18 cellular contexts compared by ENCODE assay signal in the genomic region with DNA sequence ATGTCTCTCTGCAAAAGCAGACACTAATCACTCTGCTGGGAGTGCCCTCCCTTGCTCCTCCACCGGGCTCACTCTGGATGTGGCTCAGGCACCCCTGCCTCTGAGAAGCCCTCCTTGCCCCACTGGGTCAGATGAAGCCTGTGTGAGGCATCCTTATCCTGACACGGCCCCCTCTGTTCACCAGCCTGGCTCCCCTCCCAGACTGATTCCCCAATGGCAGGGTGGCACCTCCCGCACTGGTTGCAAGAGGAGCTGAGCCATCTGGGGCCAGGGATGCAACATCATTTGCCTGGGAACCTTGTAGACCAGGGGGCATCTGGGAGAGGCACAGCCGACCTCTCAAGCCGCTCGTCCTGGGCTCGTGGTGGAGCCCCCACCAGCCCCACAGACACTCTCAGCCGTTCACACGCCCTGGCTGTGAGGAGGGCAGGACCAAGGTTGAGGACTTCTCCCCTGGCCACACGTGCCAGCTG. TPM values are rescaled to one million over a fixed set of nuclear protein-coding genes. Genes with fewer than 3 reads are reported as not detected.
A peak's percentile ranks its signal among the peaks of the same experiment; 100 is the strongest.
DNase-seq lines count a peak whose midpoint lies in the region; ATAC-seq and TF ChIP-seq lines count a peak whose summit lies in the region.
"Had no signal": no experiment of that assay in that cellular context is flagged by ENCODE, and none has a peak within 500 bp of the region (broad histone marks: within the 10 kb centered on the region; RNA-seq: fewer than 3 reads in every experiment).

No MANE protein-coding gene starts in this region.

- DNase-seq in left ventricle myocardium inferior (no peak), heart left ventricle (no peak), esophagus squamous epithelium (lab: John Stamatoyannopoulos, UW) (no peak), posterior vena cava (ENCODE audit: low spot score) (peak; percentile 69)
- no peak for DNase-seq in stimulated activated naive CD4-positive, alpha-beta T cell treated with Interleukin-2 at 50 U/mL for 16 hours (lab: John Stamatoyannopoulos, UW)
- DNase-seq in naive thymus-derived CD4-positive, alpha-beta T cell, result no peak
- DNase-seq: AML-193, DND-41, MM.1S, NCI-H1092, NCI-H2227 treated with DMSO at 0.1 percent for 48 hours, NCI-H510A treated with DMSO at 0.1 percent for 48 hours had no signal

- H3K4me3 ChIP-seq in left ventricle myocardium inferior, result no peak overlapping the region
- no peak overlapping the region for H3K4me3 ChIP-seq in heart left ventricle
- H3K4me3 ChIP-seq in esophagus squamous epithelium, result no peak overlapping the region
- H3K4me3 ChIP-seq in naive thymus-derived CD4-positive, alpha-beta T cell (ENCODE audit: low read length), result no peak overlapping the region
- H3K4me3 ChIP-seq: HAP-1, SJSA1 had no signal

- intact Hi-C loops in left ventricle myocardium inferior (cut with micrococcal nuclease), result no loop called here
- intact Hi-C loops in heart left ventricle (cut with DNase I), result no loop called here
- intact Hi-C loops in esophagus squamous epithelium (cut with DNase I), result no loop called here
- intact Hi-C loops in posterior vena cava (cut with DNase I), result no loop called here
- intact Hi-C loops in naive thymus-derived CD4-positive, alpha-beta T cell (cut with micrococcal nuclease), result no loop called here

- H3K9me3 ChIP-seq in left ventricle myocardium inferior (replicated peaks) (no peaks in the 10 kb centered on the region), heart left ventricle (no peaks in the 10 kb centered on the region), esophagus squamous epithelium (no peaks in the 10 kb centered on the region)
- no peaks in the 10 kb centered on the region for H3K9me3 ChIP-seq in naive thymus-derived CD4-positive, alpha-beta T cell (ENCODE audit: control insufficient read depth in 2 of 3, low read length in 3 of 3)
- H3K9me3 ChIP-seq: HAP-1, SJSA1 had no signal

- no peak for TF ChIP-seq POLR2A in heart left ventricle (IDR thresholded peaks at IDR 0.05)
- no peak for TF ChIP-seq POLR2A in esophagus squamous epithelium (IDR thresholded peaks at IDR 0.05)

- no peaks in the 10 kb centered on the region for H3K9me3 Mint-ChIP-seq in naive thymus-derived CD4-positive, alpha-beta T cell
- H3K9me3 Mint-ChIP-seq: CD14-positive monocyte had no signal

- ATAC-seq in heart left ventricle (no peak), GM19324 (IDR thresholded peaks at IDR 0.05; ENCODE audit: low FRiP score, unreplicated experiment) (no peak)
- ATAC-seq in naive thymus-derived CD4-positive, alpha-beta T cell, result no peak

- H3K36me3 Mint-ChIP-seq in naive thymus-derived CD4-positive, alpha-beta T cell, result no peaks in the 10 kb centered on the region
- H3K36me3 Mint-ChIP-seq: CD14-positive monocyte had no signal

- no peak overlapping the region for H3K4me3 Mint-ChIP-seq in naive thymus-derived CD4-positive, alpha-beta T cell
- H3K4me3 Mint-ChIP-seq: CD14-positive monocyte had no signal

- peaks cover 70% of the 10 kb centered on the region for H3K4me1 ChIP-seq in left ventricle myocardium inferior
- H3K4me1 ChIP-seq in heart left ventricle, result peaks cover 0 to 66% (median 12%) of the 10 kb centered on the region in 12 donors
- peaks cover 0 to 33% (median 0%) of the 10 kb centered on the region in 3 donors for H3K4me1 ChIP-seq in esophagus squamous epithelium
- H3K4me1 ChIP-seq in naive thymus-derived CD4-positive, alpha-beta T cell (ENCODE audit: control insufficient read depth in 2 of 2, insufficient read depth in 2 of 2, low read length in 2 of 2), result no peaks in the 10 kb centered on the region
- H3K4me1 ChIP-seq: SJSA1 had no signal

- 43 to 67% (median 66%) methylated on average over 3 to 10 of the region's 10 CpGs for WGBS in heart left ventricle, 4 donors
- 80% methylated on average over 7 of the region's 10 CpGs; no CpG with 5 or more reads in 1 of the 2 donors for WGBS in esophagus squamous epithelium, 2 donors

- H3K27me3 Mint-ChIP-seq in naive thymus-derived CD4-positive, alpha-beta T cell, result peaks cover 0 to 15% (median 11%) of the 10 kb centered on the region in 5 donors

- CTCF ChIA-PET in naive thymus-derived CD4-positive, alpha-beta T cell (lab: Charles Lee), result no interaction called here

- H3K27me3 ChIP-seq in left ventricle myocardium inferior (ENCODE audit: low read depth), result no peaks in the 10 kb centered on the region
- H3K27me3 ChIP-seq in heart left ventricle, result no peaks in the 10 kb centered on the region
- peaks cover 0 to 50% (median 0%) of the 10 kb centered on the region in 4 donors for H3K27me3 ChIP-seq in esophagus squamous epithelium
- no peaks in the 10 kb centered on the region for H3K27me3 ChIP-seq in naive thymus-derived CD4-positive, alpha-beta T cell (ENCODE audit: control insufficient read depth in 2 of 2, insufficient read depth in 2 of 2, low read length in 2 of 2)

- no peak for TF ChIP-seq CTCF in left ventricle myocardium inferior (IDR thresholded peaks at IDR 0.05; ENCODE audit: borderline replicate concordance)
- no peak for TF ChIP-seq CTCF in heart left ventricle (IDR thresholded peaks at IDR 0.05)
- no peak for TF ChIP-seq CTCF in esophagus squamous epithelium (IDR thresholded peaks at IDR 0.05)

- H3K4me1 Mint-ChIP-seq in naive thymus-derived CD4-positive, alpha-beta T cell, result peaks cover 0 to 5% (median 4%) of the 10 kb centered on the region in 7 donors

- no peak overlapping the region for H3K27ac Mint-ChIP-seq in naive thymus-derived CD4-positive, alpha-beta T cell
- H3K27ac Mint-ChIP-seq: CD14-positive monocyte had no signal

- H3K36me3 ChIP-seq in left ventricle myocardium inferior, result no peaks in the 10 kb centered on the region
- H3K36me3 ChIP-seq in heart left ventricle, result no peaks in the 10 kb centered on the region
- no peaks in the 10 kb centered on the region for H3K36me3 ChIP-seq in esophagus squamous epithelium
- H3K36me3 ChIP-seq in naive thymus-derived CD4-positive, alpha-beta T cell (ENCODE audit: control insufficient read depth in 2 of 3, insufficient read depth in 3 of 3, low read length in 3 of 3), result no peaks in the 10 kb centered on the region
- H3K36me3 ChIP-seq: HAP-1, SJSA1 had no signal

- H3K27ac ChIP-seq in left ventricle myocardium inferior (replicated peaks) (peak overlapping the region; percentile 51), heart left ventricle (peak overlapping the region in 4 of 12 donors; percentile 5 to 50 (median 44)), esophagus squamous epithelium (peak overlapping the region in 3 of 4 donors; percentile 16 to 77 (median 67))
- no peak overlapping the region for H3K27ac ChIP-seq in naive thymus-derived CD4-positive, alpha-beta T cell (ENCODE audit: low read depth, low read length)
- H3K27ac ChIP-seq: SJSA1 had no signal

- POLR2A ChIA-PET in naive thymus-derived CD4-positive, alpha-beta T cell (lab: Charles Lee), result no interaction called here

RNA-seq across cellular contexts. Expression of a gene that starts 6.7 kb away (rescaled TPM):
- 33.4 TPM for total RNA-seq in left ventricle myocardium inferior
- 10 to 100 TPM; 10.1 to 47.5 (median 18.5) TPM for total RNA-seq in heart left ventricle
- 1 to 10 TPM; 2.1 to 8.2 TPM for polyA plus RNA-seq in heart left ventricle
- total RNA-seq in esophagus squamous epithelium, result under 1 TPM; 0.41 to 0.76 (median 0.69) TPM
- total RNA-seq in posterior vena cava, result 1 to 10 TPM; 2.0 to 3.0 TPM
- total RNA-seq in naive thymus-derived CD4-positive, alpha-beta T cell, result not detected
- not detected for polyA plus RNA-seq in naive thymus-derived CD4-positive, alpha-beta T cell
- total RNA-seq: G401, LHCN-M2, SJSA1 had no signal

RNA-seq across cellular contexts. Expression of a gene that starts 30.6 kb away (rescaled TPM):
- not detected for total RNA-seq in left ventricle myocardium inferior
- total RNA-seq in heart left ventricle, result not detected
- polyA plus RNA-seq in heart left ventricle, result not detected
- total RNA-seq in esophagus squamous epithelium, result 100 to 1,000 TPM in 1 of 4 donors, 10 to 100 TPM in 3; 46.0 to 141 (median 68.5) TPM
- total RNA-seq in posterior vena cava, result not detected
- not detected for total RNA-seq in naive thymus-derived CD4-positive, alpha-beta T cell
- not detected for polyA plus RNA-seq in naive thymus-derived CD4-positive, alpha-beta T cell
- total RNA-seq: G401, LHCN-M2, SJSA1 had no signal
- polyA plus RNA-seq: CD14-positive monocyte had no signal

RNA-seq across cellular contexts. Expression of a gene that starts 35.8 kb away (rescaled TPM):
- total RNA-seq in left ventricle myocardium inferior (21.3 TPM), heart left ventricle (10 to 100 TPM; 17.4 to 34.8 (median 24.4) TPM), esophagus squamous epithelium (10 to 100 TPM; 32.4 to 70.0 (median 54.4) TPM), posterior vena cava (10 to 100 TPM; 37.9 to 41.0 TPM)
- 10 to 100 TPM; 15.5 to 27.8 TPM for polyA plus RNA-seq in heart left ventricle
- 10 to 100 TPM; 59.8 to 81.8 (median 77.9) TPM for total RNA-seq in naive thymus-derived CD4-positive, alpha-beta T cell
- 10 to 100 TPM; 21.0 to 42.8 TPM for polyA plus RNA-seq in naive thymus-derived CD4-positive, alpha-beta T cell

RNA-seq across cellular contexts. Expression of a gene that starts 50.5 kb away (rescaled TPM):
- 0.33 TPM for total RNA-seq in left ventricle myocardium inferior
- 10 to 100 TPM in 1 of 9 donors, under 1 TPM in 5, not detected in 3; 0.23 to 62.4 (median 0.38) TPM for total RNA-seq in heart left ventricle
- not detected for polyA plus RNA-seq in heart left ventricle
- total RNA-seq in esophagus squamous epithelium, result under 1 TPM in 1 of 4 donors, not detected in 3; 0.30 TPM
- not detected for total RNA-seq in posterior vena cava
- under 1 TPM in 3 of 5 experiments, not detected in 2; 0.44 to 0.60 (median 0.50) TPM for total RNA-seq in naive thymus-derived CD4-positive, alpha-beta T cell
- not detected for polyA plus RNA-seq in naive thymus-derived CD4-positive, alpha-beta T cell
- total RNA-seq: LHCN-M2, SJSA1 had no signal

Comparison
In these comparisons a context has a peak if more than half of its experiments do, and no peak if none do; other contexts are left out.
1. RNA of a gene that starts 30.6 kb away (total RNA-seq): 46.0 to 141 TPM in esophagus squamous epithelium; not detected in left ventricle myocardium inferior (single experiment), not detected in heart left ventricle, not detected in posterior vena cava and not detected in naive thymus-derived CD4-positive, alpha-beta T cell; every median in the first group is over 10 times any median in the second.